ENCODE assay signal across 9 cellular contexts in genomic region chr1:246078888-246079252, GRCh38.
"Had no signal": no experiment of that assay in that cellular context is flagged by ENCODE, and none has a peak within 500 bp of the region (broad histone marks: within the 10 kb centered on the region; RNA-seq: fewer than 3 reads in every experiment).

No MANE protein-coding gene starts in this region.

- H2AFZ ChIP-seq: GM23248 had no signal

- H3K4me1 ChIP-seq: HAP-1 had no signal

- H3K36me3 ChIP-seq: HAP-1 had no signal

- H3K27ac ChIP-seq: GM23248, HL-60, KMS-11 had no signal

- H3K9ac ChIP-seq: GM23248, KMS-11 had no signal

- H3K4me3 ChIP-seq: GM23248, HAP-1 had no signal

- DNase-seq: GM23248, GOT3, H7, HFFc6, IMR-90 had no signal

- H3K4me2 ChIP-seq: KMS-11 had no signal

- ATAC-seq: HCT116 had no signal

- H3K9me3 ChIP-seq: HAP-1 had no signal
